Comparison of ENCODE assay signal across 27 cellular contexts in the genomic region with DNA sequence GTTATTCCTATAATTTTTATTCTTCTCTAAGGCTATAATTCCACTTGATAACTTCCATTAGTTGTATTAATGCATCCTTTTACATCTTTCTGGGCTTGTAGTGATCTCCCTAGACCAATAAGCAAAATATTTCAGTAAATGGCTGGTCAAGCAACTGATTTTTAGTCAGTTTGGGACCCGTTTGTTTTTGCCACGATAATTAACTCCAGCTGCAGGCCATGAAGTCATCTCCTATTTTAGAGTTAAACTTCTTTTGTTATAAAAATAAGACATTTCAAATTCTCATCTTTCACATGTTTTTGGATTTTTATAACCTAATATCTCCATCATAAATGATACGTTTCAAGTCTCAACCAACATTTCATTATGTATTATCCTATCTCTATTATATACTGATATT. TPM values are rescaled to one million over a fixed set of nuclear protein-coding genes. Genes with fewer than 3 reads are reported as not detected.
DNase-seq lines count a peak whose midpoint lies in the region; ATAC-seq and TF ChIP-seq lines count a peak whose summit lies in the region.
"Had no signal": no experiment of that assay in that cellular context is flagged by ENCODE, and none has a peak within 500 bp of the region (broad histone marks: within the 10 kb centered on the region; RNA-seq: fewer than 3 reads in every experiment).

No MANE protein-coding gene starts in this region.

- H3K27me3 ChIP-seq in adipocyte (replicated peaks; ENCODE audit: control insufficient read depth, insufficient read depth, low read length) = no peaks in the 10 kb centered on the region
- H3K27me3 ChIP-seq: Peyer's patch had no signal

- no peaks in the 10 kb centered on the region for H3K9me3 Mint-ChIP-seq in natural killer cell treated with Interleukin-12 subunit alpha and Interleukin-12 subunit beta and Interleukin-15 and Interleukin-18, amount 100 ng/mL, for 72 hours
- no peaks in the 10 kb centered on the region for H3K9me3 Mint-ChIP-seq in natural killer cell
- H3K9me3 Mint-ChIP-seq: CD4-positive, alpha-beta memory T cell had no signal

- peaks cover 21% of the 10 kb centered on the region for H3K36me3 Mint-ChIP-seq in natural killer cell treated with Interleukin-12 subunit alpha and Interleukin-12 subunit beta and Interleukin-15 and Interleukin-18, amount 100 ng/mL, for 72 hours
- no peaks in the 10 kb centered on the region for H3K36me3 Mint-ChIP-seq in natural killer cell
- H3K36me3 Mint-ChIP-seq: CD4-positive, alpha-beta memory T cell had no signal

- no peak overlapping the region for H3K9ac ChIP-seq in adipocyte (ENCODE audit: low read length)

- peak overlapping the region in 1 of 2 donors; percentile 29 for H3K27ac Mint-ChIP-seq in natural killer cell treated with Interleukin-12 subunit alpha and Interleukin-12 subunit beta and Interleukin-15 and Interleukin-18, amount 100 ng/mL, for 72 hours
- no peak overlapping the region for H3K27ac Mint-ChIP-seq in natural killer cell
- H3K27ac Mint-ChIP-seq: CD4-positive, alpha-beta memory T cell had no signal

- no peaks in the 10 kb centered on the region for H3K36me3 ChIP-seq in adipocyte (ENCODE audit: control insufficient read depth, insufficient read depth, low read length, severe bottlenecking)
- H3K36me3 ChIP-seq: Peyer's patch had no signal

- intact Hi-C loops in natural killer cell (cut with micrococcal nuclease) = loop anchor here (5.0 kb wide), 2 partner anchors 108 to 197 kb away; a partner anchor contains a TSS

- peaks cover 17% of the 10 kb centered on the region for H3K4me1 ChIP-seq in adipocyte (ENCODE audit: control insufficient read depth, insufficient read depth, low read length)
- H3K4me1 ChIP-seq: Peyer's patch had no signal

- DNase-seq in natural killer cell treated with Interleukin-12 subunit alpha and Interleukin-12 subunit beta and Interleukin-15 and Interleukin-18, amount 100 ng/mL, for 72 hours (ENCODE audit: low spot score) = no peak
- no peak for DNase-seq in natural killer cell
- DNase-seq in adipocyte (ENCODE audit: low read depth) = peak; percentile 14
- DNase-seq in fibroblast of villous mesenchyme (ENCODE audit: low read depth) = peak; percentile 7
- no peak for DNase-seq in COR-L47 (lab: John Stamatoyannopoulos, UW)
- no peak for DNase-seq in AML-193 (lab: John Stamatoyannopoulos, UW)
- DNase-seq in NCI-H2171 treated with DMSO at 0.1 percent for 48 hours (lab: John Stamatoyannopoulos, UW) = no peak
- DNase-seq: 8988T; ACHN; C1 segment of cervical spinal cord; CD4-positive, alpha-beta memory T cell; DMS 273 treated with DMSO at 0.1 percent for 48 hours; DMS79; Karpas-422; NCI-H1092; NCI-H1417 treated with DMSO at 0.1 percent for 48 hours; NCI-H1694 treated with DMSO at 0.1 percent for 48 hours; NCI-H2081; NCI-H226; NCI-H510A; NCI-H69; OCI-M1; Peyer's patch; SHP77 treated with DMSO at 0.1 percent for 48 hours had no signal

- ATAC-seq in natural killer cell treated with Interleukin-12 subunit alpha and Interleukin-12 subunit beta and Interleukin-15 and Interleukin-18, amount 100 ng/mL, for 72 hours = no peak
- ATAC-seq in natural killer cell (no peak), HG02610 (IDR thresholded peaks at IDR 0.05; ENCODE audit: unreplicated experiment) (no peak)
- ATAC-seq: HepG2 had no signal

- TF ChIP-seq CTCF in natural killer cell (IDR thresholded peaks at IDR 0.05) (no peak), fibroblast of villous mesenchyme (IDR thresholded peaks at IDR 0.05; ENCODE audit: insufficient read depth, low read depth, low read length) (no peak)

- H3K9me3 ChIP-seq in adipocyte (ENCODE audit: control insufficient read depth, low read length) = no peaks in the 10 kb centered on the region
- H3K9me3 ChIP-seq: Peyer's patch had no signal

- peak overlapping the region; percentile 30 for H3K4me3 Mint-ChIP-seq in natural killer cell treated with Interleukin-12 subunit alpha and Interleukin-12 subunit beta and Interleukin-15 and Interleukin-18, amount 100 ng/mL, for 72 hours
- H3K4me3 Mint-ChIP-seq in natural killer cell = no peak overlapping the region
- H3K4me3 Mint-ChIP-seq: CD4-positive, alpha-beta memory T cell had no signal

- no peak overlapping the region for H3K4me3 ChIP-seq in adipocyte (ENCODE audit: low read length)
- H3K4me3 ChIP-seq in fibroblast of villous mesenchyme (ENCODE audit: low read depth, low read length) = no peak overlapping the region
- H3K4me3 ChIP-seq: Peyer's patch, SK-N-MC had no signal

- H3K4me1 Mint-ChIP-seq in natural killer cell treated with Interleukin-12 subunit alpha and Interleukin-12 subunit beta and Interleukin-15 and Interleukin-18, amount 100 ng/mL, for 72 hours (ENCODE audit: low read depth in 2 of 2) = peaks cover 25 to 70% of the 10 kb centered on the region in 2 donors
- peaks cover 25 to 26% of the 10 kb centered on the region in 2 donors for H3K4me1 Mint-ChIP-seq in natural killer cell
- H3K4me1 Mint-ChIP-seq: CD4-positive, alpha-beta memory T cell had no signal

- H3K27me3 Mint-ChIP-seq in natural killer cell treated with Interleukin-12 subunit alpha and Interleukin-12 subunit beta and Interleukin-15 and Interleukin-18, amount 100 ng/mL, for 72 hours = no peaks in the 10 kb centered on the region
- H3K27me3 Mint-ChIP-seq in natural killer cell (ENCODE audit: low read depth in 2 of 2) = peaks cover 0 to 3% of the 10 kb centered on the region in 2 donors

RNA-seq across cellular contexts. Expression of a gene that starts 49.4 kb away (rescaled TPM):
- 10 to 100 TPM; 84.0 to 94.4 TPM for total RNA-seq in natural killer cell treated with Interleukin-12 subunit alpha and Interleukin-12 subunit beta and Interleukin-15 and Interleukin-18, amount 100 ng/mL, for 72 hours
- total RNA-seq in natural killer cell = 10 to 100 TPM; 13.0 to 16.3 (median 13.1) TPM
- 19.3 and 20.3 TPM in 2 replicates for total RNA-seq in fibroblast of villous mesenchyme

RNA-seq across cellular contexts. Expression of a gene that starts 58.3 kb away (rescaled TPM):
- total RNA-seq in natural killer cell treated with Interleukin-12 subunit alpha and Interleukin-12 subunit beta and Interleukin-15 and Interleukin-18, amount 100 ng/mL, for 72 hours = under 1 TPM; 0.33 to 0.45 TPM
- under 1 TPM in 1 of 3 donors, not detected in 2; 0.88 TPM for total RNA-seq in natural killer cell
- total RNA-seq in fibroblast of villous mesenchyme = 3.5 and 9.5 TPM in 2 replicates

Comparison
In these comparisons a context has a peak if more than half of its experiments do, and no peak if none do; other contexts are left out.
1. DNase-seq: peak in adipocyte (single experiment) and fibroblast of villous mesenchyme (single experiment); none in natural killer cell treated with Interleukin-12 subunit alpha and Interleukin-12 subunit beta and Interleukin-15 and Interleukin-18, amount 100 ng/mL, for 72 hours (single experiment), natural killer cell (single experiment), COR-L47 (single experiment), AML-193 (0 of 2) and NCI-H2171 treated with DMSO at 0.1 percent for 48 hours (single experiment).